ENCODE assay signal across 8 cellular contexts in genomic region chr10:104045151-104046089, GRCh38. TPM values are rescaled to one million over a fixed set of nuclear protein-coding genes. Genes with fewer than 3 reads are reported as not detected.
DNase-seq lines count a peak whose midpoint lies in the region; ATAC-seq, FAIRE-seq and TF ChIP-seq lines count a peak whose summit lies in the region.

No MANE protein-coding gene starts in this region.

- peaks cover 8% of the 10 kb centered on the region; the same call in 1 of the 3 replicates for H3K4me1 Mint-ChIP-seq in GM23338
- H3K4me1 Mint-ChIP-seq in progenitor cell of endocrine pancreas (ENCODE audit: low read depth): peaks cover 11% of the 10 kb centered on the region

- no peaks in the 10 kb centered on the region for H3K27me3 ChIP-seq in GM23338 (ENCODE audit: insufficient read depth)

- H3K27ac ChIP-seq in GM23338 (ENCODE audit: low read depth): no peak overlapping the region

- no peaks in the 10 kb centered on the region; the same call in 1 of the 2 replicates for H3K4me1 ChIP-seq in GM23338 (ENCODE audit: insufficient read depth)

- no peaks in the 10 kb centered on the region for H3K36me3 ChIP-seq in GM23338 (ENCODE audit: insufficient read depth)

- no peak overlapping the region for H3K4me3 ChIP-seq in GM23338

- H3K9me2 ChIP-seq in GM23338 (ENCODE audit: insufficient read depth): no peaks in the 10 kb centered on the region

- peak overlapping the region; percentile 81 for H2AFZ ChIP-seq in GM23338

- no peaks in the 10 kb centered on the region for H3K79me2 ChIP-seq in GM23338 (replicated peaks; ENCODE audit: insufficient read depth)

- H3K4me3 Mint-ChIP-seq in GM23338 (no peak overlapping the region), progenitor cell of endocrine pancreas (ENCODE audit: low read depth) (no peak overlapping the region)

- DNase-seq in C1 segment of cervical spinal cord (lab: John Stamatoyannopoulos, UW) (peak in 9 of 14 donors; percentile 16 to 63 (median 31)), GM23338 (ENCODE audit: low spot score) (peak; percentile 88), frontal cortex (ENCODE audit: low spot score in 2 of 2) (peak; percentile 56 to 74), progenitor cell of endocrine pancreas (ENCODE audit: low spot score, unreplicated experiment) (peak; percentile 27), NCI-H2171 treated with DMSO at 0.1 percent for 48 hours (lab: John Stamatoyannopoulos, UW) (no peak)
- no peak for DNase-seq in activated T-cell treated with anti-CD3 and anti-CD28 coated beads, Interleukin-2, amount 50 U/mL, for 1 hour

- H3K27ac Mint-ChIP-seq in GM23338 (no peak overlapping the region; the same call in 1 of the 2 replicates), progenitor cell of endocrine pancreas (no peak overlapping the region)

- H3K9me3 Mint-ChIP-seq in GM23338: no peaks in the 10 kb centered on the region; the same call in 2 of the 3 replicates
- no peaks in the 10 kb centered on the region for H3K9me3 Mint-ChIP-seq in progenitor cell of endocrine pancreas (ENCODE audit: low read depth)

- no peaks in the 10 kb centered on the region for H3F3A ChIP-seq in GM23338 (replicated peaks; ENCODE audit: low read depth)

- H3K27me3 Mint-ChIP-seq in GM23338 (ENCODE audit: insufficient read depth, low read depth, poor library complexity) (peaks cover 11% of the 10 kb centered on the region), progenitor cell of endocrine pancreas (peaks cover 7% of the 10 kb centered on the region)

- FAIRE-seq in frontal cortex (lab: Jason Lieb, UNC): no peak

- 0 out of 2 replicates have a peak overlapping the region, but pooled peaks have one; percentile 2 for H3K4me2 ChIP-seq in GM23338

- H3K36me3 Mint-ChIP-seq in GM23338 (ENCODE audit: low read depth) (no peaks in the 10 kb centered on the region), progenitor cell of endocrine pancreas (ENCODE audit: insufficient read depth) (no peaks in the 10 kb centered on the region)

- ATAC-seq in GM23338: peak; percentile 99
- ATAC-seq in SK-N-SH treated with all-trans-retinoic acid at 6 μM for 48 hours: peak; percentile 96
- no peak for ATAC-seq in HG03378 (IDR thresholded peaks at IDR 0.05; ENCODE audit: unreplicated experiment)

- H4K20me1 ChIP-seq in GM23338 (replicated peaks; ENCODE audit: insufficient read depth): no peaks in the 10 kb centered on the region

- peak; percentile 73 to 91 for TF ChIP-seq CTCF in GM23338 (conservative IDR thresholded peaks at IDR 0.05; ENCODE audit: low read depth in 2 of 2)
- TF ChIP-seq CTCF in progenitor cell of endocrine pancreas (IDR thresholded peaks at IDR 0.05; ENCODE audit: unreplicated experiment): peak; percentile 72

TF ChIP-seq in GM23338, 12 proteins besides CTCF, POLR2A, EP300 and RAD21 (continues in another document):
- no peak for TF ChIP-seq ZNF331 (CRISPR knock-in tag; IDR thresholded peaks at IDR 0.05; ENCODE audit: low read depth)
- TF ChIP-seq REST (IDR thresholded peaks at IDR 0.05; ENCODE audit: unreplicated experiment): no peak
- no peak for TF ChIP-seq STAT1 (IDR thresholded peaks at IDR 0.05; ENCODE audit: unreplicated experiment)
- TF ChIP-seq POLR2AphosphoS5 (IDR thresholded peaks at IDR 0.05; ENCODE audit: low read depth): no peak

TF ChIP-seq in SK-N-SH treated with all-trans-retinoic acid at 6 μM for 48 hours, 23 proteins besides CTCF, POLR2A, EP300 and RAD21:
- TF ChIP-seq ZNF70 (CRISPR knock-in tag; IDR thresholded peaks at IDR 0.05) (no peak), CREB5 (CRISPR knock-in tag; IDR thresholded peaks at IDR 0.05; ENCODE audit: low read depth) (no peak), CSRNP3 (CRISPR knock-in tag; IDR thresholded peaks at IDR 0.05) (no peak), ZNF565 (CRISPR knock-in tag; conservative IDR thresholded peaks at IDR 0.05; ENCODE audit: low read depth) (no peak), CSDC2 (CRISPR knock-in tag; IDR thresholded peaks at IDR 0.05) (no peak), OSR1 (CRISPR knock-in tag; IDR thresholded peaks at IDR 0.05) (no peak), ZFP30 (CRISPR knock-in tag; IDR thresholded peaks at IDR 0.05) (no peak), PATZ1 (CRISPR knock-in tag; IDR thresholded peaks at IDR 0.05; ENCODE audit: borderline replicate concordance) (no peak), ZFP3 (CRISPR knock-in tag; IDR thresholded peaks at IDR 0.05) (no peak), POU6F1 (CRISPR knock-in tag; IDR thresholded peaks at IDR 0.05; ENCODE audit: borderline replicate concordance, low read depth) (no peak), ARNTL (CRISPR knock-in tag; IDR thresholded peaks at IDR 0.05; ENCODE audit: borderline replicate concordance, low read depth) (no peak), ESRRG (CRISPR knock-in tag; IDR thresholded peaks at IDR 0.05) (no peak)

RNA-seq across cellular contexts. Expression of gene COL17A1, which starts 40.3 kb away (rescaled TPM):
- total RNA-seq in GM23338 (2014; rRNA removed; shearing (Covaris generic)): 0.04 and 1.3 TPM in 2 replicates
- 0.64 and 1.1 TPM in 2 replicates for polyA plus RNA-seq in GM23338 (2016; fragmentation: Nextera tagmentation; extraction: Ambion mirVana)
- total RNA-seq in frontal cortex (under 0.01 TPM), progenitor cell of endocrine pancreas (0.78 and 0.86 TPM in 2 replicates)

Comparison
In these comparisons a context has a peak if more than half of its experiments do, and no peak if none do; other contexts are left out.
1. DNase-seq: peak in C1 segment of cervical spinal cord (9 of 14), GM23338 (single experiment), frontal cortex (2 of 2) and progenitor cell of endocrine pancreas (single experiment); none in NCI-H2171 treated with DMSO at 0.1 percent for 48 hours (single experiment) and activated T-cell treated with anti-CD3 and anti-CD28 coated beads, Interleukin-2, amount 50 U/mL, for 1 hour (single experiment).